In genomic region chr5:16618138-16618897, GRCh38 we compare ENCODE assay signal across 13 cellular contexts. TPM values are rescaled to one million over a fixed set of nuclear protein-coding genes. Genes with fewer than 3 reads are reported as not detected.
DNase-seq lines count a peak whose midpoint lies in the region; ATAC-seq and TF ChIP-seq lines count a peak whose summit lies in the region.
"Had no signal": no experiment of that assay in that cellular context is flagged by ENCODE, and none has a peak within 500 bp of the region (broad histone marks: within the 10 kb centered on the region; RNA-seq: fewer than 3 reads in every experiment).

No MANE protein-coding gene starts in this region.

- peaks cover 1% of the 10 kb centered on the region for H3K36me3 Mint-ChIP-seq in activated CD4-positive, alpha-beta memory T cell treated with anti-CD3 and anti-CD28 coated beads for 36 hours

- TF ChIP-seq CTCF in stomach (IDR thresholded peaks at IDR 0.05), result no peak
- no peak for TF ChIP-seq CTCF in body of pancreas (IDR thresholded peaks at IDR 0.05)

- no peaks in the 10 kb centered on the region for H3K36me3 ChIP-seq in stomach
- no peaks in the 10 kb centered on the region for H3K36me3 ChIP-seq in body of pancreas (replicated peaks in 1 of 2; ENCODE audit: insufficient read depth in 1 of 2, low read depth in 2 of 2)
- H3K36me3 ChIP-seq: HAP-1, SJCRH30 had no signal

- no peak overlapping the region for H3K4me3 ChIP-seq in stomach
- no peak overlapping the region for H3K4me3 ChIP-seq in body of pancreas
- H3K4me3 ChIP-seq: HAP-1, K562, SJCRH30 had no signal

- H3K9me3 ChIP-seq in stomach (no peaks in the 10 kb centered on the region), body of pancreas (no peaks in the 10 kb centered on the region)
- H3K9me3 ChIP-seq: HAP-1, SJCRH30 had no signal

- in situ Hi-C loops in SK-MEL-5 (cut with HindIII; ENCODE audit: low pct_unique_long_range_greater_than_20kb, low sequenced_read_pairs), result no loop called here

- H3K4me3 Mint-ChIP-seq in activated CD4-positive, alpha-beta memory T cell treated with anti-CD3 and anti-CD28 coated beads for 36 hours, result no peak overlapping the region

- CTCF ChIA-PET in activated CD4-positive, alpha-beta memory T cell treated with anti-CD3 and anti-CD28 coated beads for 36 hours (lab: Charles Lee), result interaction anchor here (0.6 to 1.7 kb wide), 2 partner anchors 162 to 514 kb away, joined by 3 to 7 read pairs; no protein-coding TSS in a partner anchor

- H3K27ac Mint-ChIP-seq in activated CD4-positive, alpha-beta memory T cell treated with anti-CD3 and anti-CD28 coated beads for 36 hours, result no peak overlapping the region

- H3K27ac ChIP-seq in stomach (peak overlapping the region in 3 of 5 donors; percentile 45 to 80 (median 72)), body of pancreas (no peak overlapping the region)
- H3K27ac ChIP-seq: SJCRH30 had no signal

- 79 to 87% (median 82%) methylated on average over 10 of the region's 10 CpGs for WGBS in stomach, 5 donors
- WGBS in body of pancreas, 2 donors, result 87 to 88% methylated on average over 10 of the region's 10 CpGs

- DNase-seq in left ventricle myocardium superior (no peak), left cardiac atrium (no peak), NCI-H1436 (lab: John Stamatoyannopoulos, UW) (peak; percentile 87), SK-MEL-5 (ENCODE audit: low read depth, low spot score) (peak; percentile 44), stomach (no peak), body of pancreas (no peak)
- DNase-seq in activated CD4-positive, alpha-beta memory T cell treated with anti-CD3 and anti-CD28 coated beads for 36 hours, result no peak
- DNase-seq: dermis blood vessel endothelial cell, kidney, SJCRH30 had no signal

- H3K9me3 Mint-ChIP-seq in activated CD4-positive, alpha-beta memory T cell treated with anti-CD3 and anti-CD28 coated beads for 36 hours, result no peaks in the 10 kb centered on the region

- intact Hi-C loops in left ventricle myocardium superior (cut with micrococcal nuclease), result no loop called here
- intact Hi-C loops in left cardiac atrium (cut with DNase I), result no loop called here
- intact Hi-C loops in stomach (cut with DNase I; ENCODE audit: low total_unique reads), result no loop called here
- intact Hi-C loops in body of pancreas (cut with DNase I), result no loop called here
- intact Hi-C loops in activated CD4-positive, alpha-beta memory T cell treated with anti-CD3 and anti-CD28 coated beads for 36 hours (cut with micrococcal nuclease), result loop anchor here (5.0 kb wide), 1 partner anchor 1946 kb away; no protein-coding TSS in a partner anchor

- H3K27me3 Mint-ChIP-seq in activated CD4-positive, alpha-beta memory T cell treated with anti-CD3 and anti-CD28 coated beads for 36 hours, result no peaks in the 10 kb centered on the region

- ATAC-seq in left ventricle myocardium superior (peak; percentile 17), left cardiac atrium (no peak), HG03342 (IDR thresholded peaks at IDR 0.05; ENCODE audit: unreplicated experiment) (no peak), body of pancreas (no peak)
- ATAC-seq: K562 had no signal

- TF ChIP-seq EP300 in stomach (IDR thresholded peaks at IDR 0.05), result no peak

- TF ChIP-seq POLR2A in stomach (IDR thresholded peaks at IDR 0.05) (no peak), body of pancreas (IDR thresholded peaks at IDR 0.05) (no peak)

- H3K4me1 Mint-ChIP-seq in activated CD4-positive, alpha-beta memory T cell treated with anti-CD3 and anti-CD28 coated beads for 36 hours (ENCODE audit: low read depth), result peaks cover 24% of the 10 kb centered on the region

- H3K27me3 ChIP-seq in stomach (no peaks in the 10 kb centered on the region), body of pancreas (no peaks in the 10 kb centered on the region)
- H3K27me3 ChIP-seq: SJCRH30 had no signal

- POLR2A ChIA-PET in activated CD4-positive, alpha-beta memory T cell treated with anti-CD3 and anti-CD28 coated beads for 36 hours (lab: Charles Lee), result interaction anchor here (1.7 to 2.6 kb wide), 2 partner anchors 8 to 11 kb away, joined by 5 to 11 read pairs; no protein-coding TSS in a partner anchor

- H3K4me1 ChIP-seq in stomach, result peaks cover 10 to 18% (median 16%) of the 10 kb centered on the region in 4 donors
- H3K4me1 ChIP-seq in body of pancreas, result peaks cover 10% of the 10 kb centered on the region
- H3K4me1 ChIP-seq: SJCRH30 had no signal

RNA-seq across cellular contexts. Expression of gene RETREG1, which starts 1.5 kb away (rescaled TPM):
- total RNA-seq in left ventricle myocardium superior (202 TPM), left cardiac atrium (100 to 1,000 TPM; 114 to 145 TPM), stomach (10 to 100 TPM in 4 of 5 donors, 1 to 10 TPM in 1; 8.7 to 71.2 (median 26.8) TPM), body of pancreas (10 to 100 TPM; 11.9 to 16.8 TPM)
- 47.9 and 49.3 TPM in 2 replicates for total RNA-seq in SK-MEL-5 (2014; rRNA removed; shearing (Covaris generic))
- polyA plus RNA-seq in SK-MEL-5 (2015; cell fraction: cytosol; rRNA removed), result 60.4 and 73.7 TPM in 2 replicates
- polyA plus RNA-seq in SK-MEL-5 (2015; cell fraction: nucleus; rRNA removed), result 62.4 and 77.6 TPM in 2 replicates
- 10 to 100 TPM in 2 of 3 donors, 1 to 10 TPM in 1; 7.1 to 58.8 (median 18.8) TPM for polyA plus RNA-seq in stomach
- 10 to 100 TPM in 1 of 2 experiments, 1 to 10 TPM in 1; 8.1 to 10.1 TPM for total RNA-seq in activated CD4-positive, alpha-beta memory T cell treated with anti-CD3 and anti-CD28 coated beads for 36 hours

Comparison
In these comparisons a context has a peak if more than half of its experiments do, and no peak if none do; other contexts are left out.
1. DNase-seq: peak in NCI-H1436 (single experiment) and SK-MEL-5 (single experiment); none in left ventricle myocardium superior (single experiment), left cardiac atrium (single experiment), stomach (single experiment), body of pancreas (0 of 4) and activated CD4-positive, alpha-beta memory T cell treated with anti-CD3 and anti-CD28 coated beads for 36 hours (single experiment).
2. H3K27ac ChIP-seq: peak in stomach (3 of 5); none in body of pancreas (0 of 4).